ENCODE assay signal across 10 cellular contexts in genomic region chr5:32543291-32543690, GRCh38.
"Had no signal": no experiment of that assay in that cellular context is flagged by ENCODE, and none has a peak within 500 bp of the region (broad histone marks: within the 10 kb centered on the region; RNA-seq: fewer than 3 reads in every experiment).

No MANE protein-coding gene starts in this region.

- H3K4me3 Mint-ChIP-seq: activated CD8-positive, alpha-beta T cell treated with anti-CD3 and anti-CD28 coated beads, Interleukin-2, amount 10 ng/mL, durations not matched to agents 7 days and 5 days; memory B cell; neural crest cell had no signal

- ATAC-seq: gastroesophageal sphincter, sciatic nerve had no signal

- H3K36me3 Mint-ChIP-seq: memory B cell had no signal

- DNase-seq: activated CD4-positive, alpha-beta T cell treated with anti-CD3 and anti-CD28 coated beads for 1 hour; activated gamma-delta T cell treated with Interleukin-2 at 50 U/mL for 16 hours; left ventricle myocardium inferior; stimulated activated CD4-positive, alpha-beta T cell treated with anti-CD3 and anti-CD28 coated beads, Interleukin-2, amount 100 ng/mL, for 24 hours; stimulated activated naive CD4-positive, alpha-beta T cell treated with Interleukin-2 at 50 U/mL for 16 hours had no signal

- H3K4me1 Mint-ChIP-seq: neural crest cell had no signal

- H3K27ac Mint-ChIP-seq: memory B cell had no signal

- H3K27me3 Mint-ChIP-seq: memory B cell had no signal

- H3K9me3 Mint-ChIP-seq: memory B cell had no signal
